In genomic region chr12:66195242-66195641, GRCh38 we compare ENCODE assay signal across 18 cellular contexts. TPM values are rescaled to one million over a fixed set of nuclear protein-coding genes. Genes with fewer than 3 reads are reported as not detected.
A peak's percentile ranks its signal among the peaks of the same experiment; 100 is the strongest.
DNase-seq lines count a peak whose midpoint lies in the region; ATAC-seq and TF ChIP-seq lines count a peak whose summit lies in the region.
"Had no signal": no experiment of that assay in that cellular context is flagged by ENCODE, and none has a peak within 500 bp of the region (broad histone marks: within the 10 kb centered on the region; RNA-seq: fewer than 3 reads in every experiment).

No MANE protein-coding gene starts in this region.

- H3K4me3 Mint-ChIP-seq in GM23338 = no peak overlapping the region
- H3K4me3 Mint-ChIP-seq: CD4-positive, alpha-beta memory T cell; HFFc6 had no signal

- H3K79me2 ChIP-seq in GM23338 (replicated peaks; ENCODE audit: insufficient read depth) (no peaks in the 10 kb centered on the region), trophoblast cell (ENCODE audit: control insufficient read depth, insufficient read depth, low read length, poor library complexity) (no peaks in the 10 kb centered on the region)

- peak; percentile 32 for ATAC-seq in GM18870 (IDR thresholded peaks at IDR 0.05; ENCODE audit: unreplicated experiment)
- ATAC-seq in GM23338 = no peak
- no peak for ATAC-seq in HG02623 (IDR thresholded peaks at IDR 0.05; ENCODE audit: unreplicated experiment)
- ATAC-seq in GM21529 (IDR thresholded peaks at IDR 0.05; ENCODE audit: unreplicated experiment) = no peak
- no peak for ATAC-seq in HG03097 (IDR thresholded peaks at IDR 0.05; ENCODE audit: low FRiP score, unreplicated experiment)

- no peak overlapping the region for H4K12ac ChIP-seq in trophoblast cell (ENCODE audit: low read depth, low read length)

- no peaks in the 10 kb centered on the region for H3K9me2 ChIP-seq in GM23338 (ENCODE audit: insufficient read depth)

- H4K8ac ChIP-seq in trophoblast cell (ENCODE audit: low read depth, low read length) = no peak overlapping the region

- DNase-seq in GM23338 (ENCODE audit: low spot score) = no peak
- no peak for DNase-seq in trophoblast cell
- no peak for DNase-seq in GM19238 (ENCODE audit: insufficient read length, low spot score)
- DNase-seq: ACHN; CD4-positive, alpha-beta memory T cell; DMS79 treated with DMSO at 0.1 percent for 48 hours; HFFc6; Kasumi-1; NCI-H1436; NCI-H2081 treated with DMSO at 0.1 percent for 48 hours; NCI-H524 treated with DMSO at 0.1 percent for 48 hours; OCI-M1 had no signal

- H3K36me3 ChIP-seq in GM23338 (ENCODE audit: insufficient read depth) = no peaks in the 10 kb centered on the region
- H3K36me3 ChIP-seq in trophoblast cell (ENCODE audit: control insufficient read depth in 1 of 2, insufficient read depth in 2 of 2, low read length in 2 of 2) = no peaks in the 10 kb centered on the region

- H3K79me1 ChIP-seq in trophoblast cell (ENCODE audit: low read length) = no peaks in the 10 kb centered on the region

- H2BK120ac ChIP-seq in trophoblast cell (ENCODE audit: insufficient read depth, low read length, poor library complexity) = no peak overlapping the region

- H2AK5ac ChIP-seq in trophoblast cell (ENCODE audit: low read length) = no peak overlapping the region

- no peak overlapping the region for H3K4me2 ChIP-seq in GM23338
- no peak overlapping the region for H3K4me2 ChIP-seq in trophoblast cell (ENCODE audit: low read length)

- no peak overlapping the region for H4K91ac ChIP-seq in trophoblast cell (ENCODE audit: low read depth, low read length)

- peaks cover 16% of the 10 kb centered on the region for H3K27me3 Mint-ChIP-seq in GM23338 (ENCODE audit: insufficient read depth, low read depth, poor library complexity)

- no peaks in the 10 kb centered on the region for H3K9me3 ChIP-seq in trophoblast cell (ENCODE audit: insufficient read depth, low read depth, low read length)

- H3K23ac ChIP-seq in trophoblast cell (ENCODE audit: low read length) = peak overlapping the region; percentile 45

- H3K4me3 ChIP-seq in GM23338 (no peak overlapping the region), trophoblast cell (ENCODE audit: low read depth, low read length) (no peak overlapping the region)

- no CpG with 5 or more reads among the region's 6 CpGs for WGBS in trophoblast cell (ENCODE audit: extremely low coverage, insufficient coverage, insufficient read length)

- no peak for TF ChIP-seq CTCF in GM23338 (conservative IDR thresholded peaks at IDR 0.05; ENCODE audit: low read depth in 2 of 2)
- TF ChIP-seq CTCF in VCaP (conservative IDR thresholded peaks at IDR 0.05) = no peak

- H3K27ac ChIP-seq in GM23338 (ENCODE audit: low read depth) (no peak overlapping the region), VCaP (peak overlapping the region; percentile 26), trophoblast cell (ENCODE audit: low read depth, low read length) (no peak overlapping the region)

- H3K4me1 Mint-ChIP-seq in GM23338 = peaks cover 22% of the 10 kb centered on the region

- H3K18ac ChIP-seq in trophoblast cell (ENCODE audit: low read length) = no peak overlapping the region

- H2BK12ac ChIP-seq in trophoblast cell (ENCODE audit: low read length) = no peak overlapping the region

- no peak overlapping the region for H3K4ac ChIP-seq in trophoblast cell (ENCODE audit: low read depth, low read length)

- H3K9ac ChIP-seq in trophoblast cell (ENCODE audit: low read length) = no peak overlapping the region

- H4K20me1 ChIP-seq in GM23338 (replicated peaks; ENCODE audit: insufficient read depth) = no peaks in the 10 kb centered on the region

- no peak overlapping the region for H2BK5ac ChIP-seq in trophoblast cell (ENCODE audit: low read depth, low read length, poor library complexity)

- H3K4me1 ChIP-seq in GM23338 (ENCODE audit: insufficient read depth) = peaks cover 29% of the 10 kb centered on the region
- H3K4me1 ChIP-seq in trophoblast cell (ENCODE audit: control insufficient read depth in 1 of 2, insufficient read depth in 2 of 2, low read length in 2 of 2) = no peaks in the 10 kb centered on the region

- H2AFZ ChIP-seq in GM23338 (peak overlapping the region; percentile 38; the same call in 1 of the 2 replicates), trophoblast cell (ENCODE audit: insufficient read depth, low read length, poor library complexity) (no peak overlapping the region)

- H3K27ac Mint-ChIP-seq in GM23338 = no peak overlapping the region
- H3K27ac Mint-ChIP-seq: CD4-positive, alpha-beta memory T cell; HFFc6 had no signal

- H3K36me3 Mint-ChIP-seq in GM23338 (ENCODE audit: low read depth) = no peaks in the 10 kb centered on the region
- H3K36me3 Mint-ChIP-seq: CD4-positive, alpha-beta memory T cell had no signal

- peaks cover 3% of the 10 kb centered on the region; the same call in 1 of the 3 replicates for H3K9me3 Mint-ChIP-seq in GM23338

- H3F3A ChIP-seq in GM23338 (replicated peaks; ENCODE audit: low read depth) = no peaks in the 10 kb centered on the region

- no peak overlapping the region for H3K14ac ChIP-seq in trophoblast cell (ENCODE audit: low read length)

- H3K27me3 ChIP-seq in GM23338 (ENCODE audit: insufficient read depth) (peaks cover 11% of the 10 kb centered on the region), trophoblast cell (ENCODE audit: insufficient read depth, low read length) (no peaks in the 10 kb centered on the region)

TF ChIP-seq in GM23338, 12 proteins besides CTCF, POLR2A, EP300 and RAD21:
- TF ChIP-seq ZNF114 (CRISPR knock-in tag; IDR thresholded peaks at IDR 0.05) (no peak), JUNB (IDR thresholded peaks at IDR 0.05; ENCODE audit: unreplicated experiment) (no peak), EZH2 (IDR thresholded peaks at IDR 0.05; ENCODE audit: low read depth, unreplicated experiment) (no peak), CREB1 (CRISPR knock-in tag; IDR thresholded peaks at IDR 0.05; ENCODE audit: low read depth) (no peak), POLR2AphosphoS5 (IDR thresholded peaks at IDR 0.05; ENCODE audit: low read depth) (no peak)
- TF ChIP-seq, protein P1, sequence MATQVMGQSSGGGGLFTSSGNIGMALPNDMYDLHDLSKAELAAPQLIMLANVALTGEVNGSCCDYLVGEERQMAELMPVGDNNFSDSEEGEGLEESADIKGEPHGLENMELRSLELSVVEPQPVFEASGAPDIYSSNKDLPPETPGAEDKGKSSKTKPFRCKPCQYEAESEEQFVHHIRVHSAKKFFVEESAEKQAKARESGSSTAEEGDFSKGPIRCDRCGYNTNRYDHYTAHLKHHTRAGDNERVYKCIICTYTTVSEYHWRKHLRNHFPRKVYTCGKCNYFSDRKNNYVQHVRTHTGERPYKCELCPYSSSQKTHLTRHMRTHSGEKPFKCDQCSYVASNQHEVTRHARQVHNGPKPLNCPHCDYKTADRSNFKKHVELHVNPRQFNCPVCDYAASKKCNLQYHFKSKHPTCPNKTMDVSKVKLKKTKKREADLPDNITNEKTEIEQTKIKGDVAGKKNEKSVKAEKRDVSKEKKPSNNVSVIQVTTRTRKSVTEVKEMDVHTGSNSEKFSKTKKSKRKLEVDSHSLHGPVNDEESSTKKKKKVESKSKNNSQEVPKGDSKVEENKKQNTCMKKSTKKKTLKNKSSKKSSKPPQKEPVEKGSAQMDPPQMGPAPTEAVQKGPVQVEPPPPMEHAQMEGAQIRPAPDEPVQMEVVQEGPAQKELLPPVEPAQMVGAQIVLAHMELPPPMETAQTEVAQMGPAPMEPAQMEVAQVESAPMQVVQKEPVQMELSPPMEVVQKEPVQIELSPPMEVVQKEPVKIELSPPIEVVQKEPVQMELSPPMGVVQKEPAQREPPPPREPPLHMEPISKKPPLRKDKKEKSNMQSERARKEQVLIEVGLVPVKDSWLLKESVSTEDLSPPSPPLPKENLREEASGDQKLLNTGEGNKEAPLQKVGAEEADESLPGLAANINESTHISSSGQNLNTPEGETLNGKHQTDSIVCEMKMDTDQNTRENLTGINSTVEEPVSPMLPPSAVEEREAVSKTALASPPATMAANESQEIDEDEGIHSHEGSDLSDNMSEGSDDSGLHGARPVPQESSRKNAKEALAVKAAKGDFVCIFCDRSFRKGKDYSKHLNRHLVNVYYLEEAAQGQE (IDR thresholded peaks at IDR 0.05; ENCODE audit: unreplicated experiment) = no peak

RNA-seq across cellular contexts. Expression of gene IRAK3, which starts 6.2 kb away (rescaled TPM):
- total RNA-seq in GM23338 (2014; rRNA removed; shearing (Covaris generic)) = 1.6 and 1.8 TPM in 2 replicates
- 0.47 and 0.53 TPM in 2 replicates for polyA plus RNA-seq in GM23338 (2016; fragmentation: Nextera tagmentation; extraction: Ambion mirVana)
- 0.18 and 0.21 TPM in 2 replicates for polyA plus RNA-seq in trophoblast cell (2013)
- total RNA-seq: SK-MEL-5 had no signal

RNA-seq across cellular contexts. Expression of gene TMBIM4, which starts 25.4 kb away (rescaled TPM):
- 56.7 and 63.6 TPM in 2 replicates for total RNA-seq in GM23338 (2014; rRNA removed; shearing (Covaris generic))
- polyA plus RNA-seq in GM23338 (2016; fragmentation: Nextera tagmentation; extraction: Ambion mirVana) = 55.9 and 59.6 TPM in 2 replicates
- polyA plus RNA-seq in trophoblast cell (2013) = 47.4 and 48.5 TPM in 2 replicates
